In the genomic region with DNA sequence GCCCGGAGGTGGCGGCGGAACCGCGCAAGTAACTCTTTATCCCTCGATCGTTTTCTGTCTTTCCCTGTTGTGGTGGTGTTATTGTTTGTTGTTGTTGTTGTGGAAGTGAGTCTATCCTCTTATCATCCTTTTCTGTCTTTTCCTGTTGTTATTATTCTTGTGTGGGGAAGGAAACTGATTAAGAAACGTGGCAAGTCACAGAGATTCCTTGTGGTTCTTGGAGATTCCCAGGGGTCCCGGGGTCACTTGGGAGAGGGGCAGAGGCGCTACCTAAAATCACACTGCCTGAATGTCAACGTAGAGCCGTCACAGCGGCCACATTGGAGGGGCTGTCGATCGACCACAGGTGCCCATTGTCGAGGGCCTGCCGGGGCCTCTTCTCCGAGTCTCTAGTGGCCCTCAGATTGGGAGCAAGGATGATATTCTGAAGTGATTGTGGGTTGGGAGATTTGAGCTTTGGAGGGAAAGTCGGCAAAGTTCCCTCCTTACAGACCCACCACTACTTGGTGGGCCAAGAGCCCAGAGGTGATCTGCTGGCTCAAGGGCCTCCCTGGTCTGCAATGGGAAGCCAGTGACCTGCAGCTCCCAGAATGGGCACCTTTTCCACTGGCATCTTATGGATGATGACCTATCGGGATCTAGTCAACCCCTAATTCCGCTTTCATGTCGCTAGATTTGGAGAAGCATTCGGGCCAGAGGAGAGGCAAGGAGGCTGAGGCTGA, we compare ENCODE assay signal across 8 cellular contexts. TPM values are rescaled to one million over a fixed set of nuclear protein-coding genes. Genes with fewer than 3 reads are reported as not detected.
DNase-seq lines count a peak whose midpoint lies in the region; ATAC-seq and TF ChIP-seq lines count a peak whose summit lies in the region.

No MANE protein-coding gene starts in this region.

- peaks cover 22% of the 10 kb centered on the region for H3K27me3 Mint-ChIP-seq in glutamatergic neuron (ENCODE audit: unreplicated experiment)

- no peak for ATAC-seq in GM21717 (IDR thresholded peaks at IDR 0.05; ENCODE audit: unreplicated experiment)

- no peaks in the 10 kb centered on the region for H3K9me3 ChIP-seq in WERI-Rb-1 (ENCODE audit: severe bottlenecking)

- H3K27ac ChIP-seq in WERI-Rb-1: no peak overlapping the region

- H3K4me3 ChIP-seq in WERI-Rb-1 (ENCODE audit: low read depth, low read length) (peak overlapping the region; percentile 64), skeletal muscle cell (ENCODE audit: low read depth, low read length) (peak overlapping the region; percentile 82)

- H3K27me3 ChIP-seq in WERI-Rb-1 (ENCODE audit: insufficient read depth, low read depth, severe bottlenecking): no peaks in the 10 kb centered on the region

- peak overlapping the region; percentile 81 for H3K4me3 Mint-ChIP-seq in glutamatergic neuron (ENCODE audit: unreplicated experiment)

- peaks cover 2% of the 10 kb centered on the region for H3K9me3 Mint-ChIP-seq in glutamatergic neuron (ENCODE audit: unreplicated experiment)

- H3K36me3 Mint-ChIP-seq in glutamatergic neuron (ENCODE audit: unreplicated experiment): no peaks in the 10 kb centered on the region

- in situ Hi-C loops in GM13976 (cut with MboI; ENCODE audit: low sequenced_read_pairs, unreplicated experiment): loop anchor here (10.0 kb wide), 1 partner anchor 287 kb away; no protein-coding TSS in a partner anchor

- DNase-seq in GM13976 (ENCODE audit: low spot score): peak; percentile 15
- no peak for DNase-seq in WERI-Rb-1
- no peak for DNase-seq in glutamatergic neuron
- DNase-seq in skeletal muscle cell (ENCODE audit: low read depth): no peak
- DNase-seq in GF-D8 (lab: John Stamatoyannopoulos, UW): no peak
- no peak for DNase-seq in NCI-H1092 (lab: John Stamatoyannopoulos, UW)
- DNase-seq in stimulated activated CD4-positive, alpha-beta T cell treated with anti-CD3 and anti-CD28 coated beads, Interleukin-15, amount 100 ng/mL, for 24 hours: no peak

- no peak for TF ChIP-seq CTCF in GM13976 (IDR thresholded peaks at IDR 0.05; ENCODE audit: borderline replicate concordance, control extremely low read depth, extremely low read depth, insufficient read depth, missing control alignments)
- no peak for TF ChIP-seq CTCF in WERI-Rb-1 (IDR thresholded peaks at IDR 0.05; ENCODE audit: low read depth, low read length)
- TF ChIP-seq CTCF in glutamatergic neuron (IDR thresholded peaks at IDR 0.05; ENCODE audit: partially characterized antibody, unreplicated experiment): no peak

- no peak overlapping the region for H3K27ac Mint-ChIP-seq in glutamatergic neuron (ENCODE audit: unreplicated experiment)

- peaks cover 4% of the 10 kb centered on the region for H3K4me1 Mint-ChIP-seq in glutamatergic neuron (ENCODE audit: low read depth, unreplicated experiment)

- H3K36me3 ChIP-seq in WERI-Rb-1: no peaks in the 10 kb centered on the region

RNA-seq across cellular contexts. Expression of gene PARP14, which starts 0.8 kb away (rescaled TPM):
- 0.05 TPM for total RNA-seq in glutamatergic neuron (ENCODE audit: unreplicated experiment)
